2 cellular contexts compared by ENCODE assay signal in the genomic region with DNA sequence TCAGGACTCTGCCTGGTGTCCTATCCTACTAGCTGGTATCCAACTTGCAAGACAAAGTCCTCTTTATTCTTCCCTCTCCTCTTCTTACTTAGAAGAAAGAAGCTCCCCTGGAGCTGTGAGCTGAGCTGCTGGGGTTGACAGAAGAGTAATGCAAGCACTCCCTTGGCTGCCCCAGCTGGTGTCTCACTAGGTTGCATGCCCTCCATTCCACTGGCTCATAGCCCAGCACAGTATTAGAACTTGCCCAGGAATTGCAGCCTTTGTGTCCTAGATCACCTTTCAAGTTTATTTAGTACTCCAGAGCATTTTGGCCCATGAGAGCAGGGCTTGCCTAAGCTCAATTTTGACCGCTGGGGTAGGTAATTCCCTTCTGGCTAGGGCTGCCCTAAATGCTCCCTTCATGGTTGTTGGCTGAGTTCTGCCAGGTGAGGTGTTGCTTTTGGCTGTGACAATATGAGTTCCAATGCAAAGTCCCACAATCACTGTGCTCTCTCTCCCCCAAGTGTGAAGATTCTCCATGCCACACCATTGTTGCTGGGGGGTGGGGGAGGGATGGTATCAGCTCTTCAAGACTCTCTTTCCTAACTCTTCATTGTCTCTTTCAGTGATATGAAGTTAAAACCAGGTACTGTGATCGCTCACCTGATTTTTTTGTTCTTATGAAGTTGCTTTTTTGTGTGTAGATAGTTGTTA.
TF ChIP-seq lines count a peak whose summit lies in the region.

No MANE protein-coding gene starts in this region.

TF ChIP-seq in IMR-90, 13 proteins besides CTCF, POLR2A, EP300 and RAD21:
- TF ChIP-seq MAFK (IDR thresholded peaks at IDR 0.05; ENCODE audit: low read depth, low read length) = no peak
- TF ChIP-seq RFX5 (IDR thresholded peaks at IDR 0.05; ENCODE audit: low read depth, low read length) = no peak
- no peak for TF ChIP-seq CEBPB (IDR thresholded peaks at IDR 0.05; ENCODE audit: low read depth, low read length)
- no peak for TF ChIP-seq BHLHE40 (IDR thresholded peaks at IDR 0.05; ENCODE audit: low read depth, low read length)
- TF ChIP-seq MAZ (IDR thresholded peaks at IDR 0.05; ENCODE audit: borderline replicate concordance, low read depth, low read length) = no peak
- TF ChIP-seq NFE2L2 (IDR thresholded peaks at IDR 0.05; ENCODE audit: low read depth, low read length) = no peak
- no peak for TF ChIP-seq FOS (IDR thresholded peaks at IDR 0.05; ENCODE audit: low read depth, low read length)
- no peak for TF ChIP-seq SMC3 (IDR thresholded peaks at IDR 0.05; ENCODE audit: low read depth, low read length)
- no peak for TF ChIP-seq CHD1 (IDR thresholded peaks at IDR 0.05; ENCODE audit: low read depth, low read length)
- no peak for TF ChIP-seq RCOR1 (IDR thresholded peaks at IDR 0.05; ENCODE audit: insufficient replicate concordance, low read length)
- no peak for TF ChIP-seq USF2 (IDR thresholded peaks at IDR 0.05; ENCODE audit: low read depth, low read length)
- TF ChIP-seq ELK1 (IDR thresholded peaks at IDR 0.05; ENCODE audit: borderline replicate concordance, low read depth, low read length) = no peak
- TF ChIP-seq MXI1 (IDR thresholded peaks at IDR 0.05; ENCODE audit: borderline replicate concordance, low read depth, low read length) = no peak
TF ChIP-seq in IMR-90: peak in this region for 0.

TF ChIP-seq in HepG2, 621 proteins besides CTCF, POLR2A, EP300 and RAD21:
- TF ChIP-seq, protein P1, sequence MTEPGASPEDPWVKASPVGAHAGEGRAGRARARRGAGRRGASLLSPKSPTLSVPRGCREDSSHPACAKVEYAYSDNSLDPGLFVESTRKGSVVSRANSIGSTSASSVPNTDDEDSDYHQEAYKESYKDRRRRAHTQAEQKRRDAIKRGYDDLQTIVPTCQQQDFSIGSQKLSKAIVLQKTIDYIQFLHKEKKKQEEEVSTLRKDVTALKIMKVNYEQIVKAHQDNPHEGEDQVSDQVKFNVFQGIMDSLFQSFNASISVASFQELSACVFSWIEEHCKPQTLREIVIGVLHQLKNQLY (CRISPR knock-in tag; IDR thresholded peaks at IDR 0.05) = no peak
- TF ChIP-seq ZNF296 (CRISPR knock-in tag; conservative IDR thresholded peaks at IDR 0.05) = no peak
- TF ChIP-seq ZNF160 (CRISPR knock-in tag; IDR thresholded peaks at IDR 0.05) = no peak
